In the genomic region with DNA sequence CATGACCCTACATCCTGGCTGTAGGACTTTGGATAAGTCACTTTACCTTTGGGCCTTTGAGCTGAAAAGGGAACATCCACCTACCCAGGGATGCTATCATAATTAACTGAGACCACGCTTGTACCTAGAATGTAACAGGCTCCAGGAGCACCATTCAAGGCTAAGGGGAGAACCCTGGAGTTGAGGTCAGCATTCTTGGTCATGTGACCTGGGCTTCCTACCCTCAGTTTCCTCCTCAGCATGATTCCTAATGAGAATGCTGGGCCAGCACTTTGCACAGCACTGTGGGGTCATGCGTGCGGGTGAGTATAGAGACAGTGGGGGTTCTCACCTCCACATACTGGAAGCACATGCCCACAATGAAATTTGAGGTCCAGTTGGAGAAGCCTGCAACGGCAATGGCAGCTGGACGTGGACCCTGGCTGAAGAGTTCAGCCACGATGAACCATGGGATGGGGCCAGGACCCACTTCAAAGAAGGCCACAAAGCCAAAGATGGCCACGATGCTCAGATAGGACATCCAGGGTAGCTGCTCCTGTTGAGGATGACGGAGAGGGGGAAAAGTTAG, we compare ENCODE assay signal across 1 cellular context.
TF ChIP-seq lines count a peak whose summit lies in the region.

No MANE protein-coding gene starts in this region.

TF ChIP-seq in K562, 482 proteins besides CTCF, POLR2A, EP300 and RAD21:
- no peak for TF ChIP-seq SAFB2 (IDR thresholded peaks at IDR 0.05; ENCODE audit: borderline replicate concordance, low read depth, low read length, severe bottlenecking)
- no peak for TF ChIP-seq ZNF75A (CRISPR knock-in tag; IDR thresholded peaks at IDR 0.05)
- TF ChIP-seq, protein P1, sequence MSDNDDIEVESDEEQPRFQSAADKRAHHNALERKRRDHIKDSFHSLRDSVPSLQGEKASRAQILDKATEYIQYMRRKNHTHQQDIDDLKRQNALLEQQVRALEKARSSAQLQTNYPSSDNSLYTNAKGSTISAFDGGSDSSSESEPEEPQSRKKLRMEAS (CRISPR knock-in tag; IDR thresholded peaks at IDR 0.05), result no peak
- no peak for TF ChIP-seq SNIP1 (IDR thresholded peaks at IDR 0.05; ENCODE audit: low read depth)
- no peak for TF ChIP-seq HLTF (IDR thresholded peaks at IDR 0.05)
- TF ChIP-seq CAMTA2 (CRISPR knock-in tag; conservative IDR thresholded peaks at IDR 0.05), result no peak
- peak; percentile 54; the same call in 1 of the 2 replicates for TF ChIP-seq RAD51 (IDR thresholded peaks at IDR 0.05; ENCODE audit: borderline replicate concordance, low read depth)
- TF ChIP-seq, protein P2, sequence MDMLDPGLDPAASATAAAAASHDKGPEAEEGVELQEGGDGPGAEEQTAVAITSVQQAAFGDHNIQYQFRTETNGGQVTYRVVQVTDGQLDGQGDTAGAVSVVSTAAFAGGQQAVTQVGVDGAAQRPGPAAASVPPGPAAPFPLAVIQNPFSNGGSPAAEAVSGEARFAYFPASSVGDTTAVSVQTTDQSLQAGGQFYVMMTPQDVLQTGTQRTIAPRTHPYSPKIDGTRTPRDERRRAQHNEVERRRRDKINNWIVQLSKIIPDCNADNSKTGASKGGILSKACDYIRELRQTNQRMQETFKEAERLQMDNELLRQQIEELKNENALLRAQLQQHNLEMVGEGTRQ (CRISPR knock-in tag; IDR thresholded peaks at IDR 0.05), result 0 out of 2 replicates have a peak, but pooled peaks have one; percentile 32
- no peak for TF ChIP-seq ZNF121 (CRISPR knock-in tag; conservative IDR thresholded peaks at IDR 0.05)
- TF ChIP-seq, protein P3, sequence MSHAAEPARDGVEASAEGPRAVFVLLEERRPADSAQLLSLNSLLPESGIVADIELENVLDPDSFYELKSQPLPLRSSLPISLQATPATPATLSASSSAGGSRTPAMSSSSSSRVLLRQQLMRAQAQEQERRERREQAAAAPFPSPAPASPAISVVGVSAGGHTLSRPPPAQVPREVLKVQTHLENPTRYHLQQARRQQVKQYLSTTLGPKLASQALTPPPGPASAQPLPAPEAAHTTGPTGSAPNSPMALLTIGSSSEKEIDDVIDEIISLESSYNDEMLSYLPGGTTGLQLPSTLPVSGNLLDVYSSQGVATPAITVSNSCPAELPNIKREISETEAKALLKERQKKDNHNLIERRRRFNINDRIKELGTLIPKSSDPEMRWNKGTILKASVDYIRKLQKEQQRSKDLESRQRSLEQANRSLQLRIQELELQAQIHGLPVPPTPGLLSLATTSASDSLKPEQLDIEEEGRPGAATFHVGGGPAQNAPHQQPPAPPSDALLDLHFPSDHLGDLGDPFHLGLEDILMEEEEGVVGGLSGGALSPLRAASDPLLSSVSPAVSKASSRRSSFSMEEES (CRISPR knock-in tag; IDR thresholded peaks at IDR 0.05), result peak; percentile 81
